8 cellular contexts compared by ENCODE assay signal in the genomic region with DNA sequence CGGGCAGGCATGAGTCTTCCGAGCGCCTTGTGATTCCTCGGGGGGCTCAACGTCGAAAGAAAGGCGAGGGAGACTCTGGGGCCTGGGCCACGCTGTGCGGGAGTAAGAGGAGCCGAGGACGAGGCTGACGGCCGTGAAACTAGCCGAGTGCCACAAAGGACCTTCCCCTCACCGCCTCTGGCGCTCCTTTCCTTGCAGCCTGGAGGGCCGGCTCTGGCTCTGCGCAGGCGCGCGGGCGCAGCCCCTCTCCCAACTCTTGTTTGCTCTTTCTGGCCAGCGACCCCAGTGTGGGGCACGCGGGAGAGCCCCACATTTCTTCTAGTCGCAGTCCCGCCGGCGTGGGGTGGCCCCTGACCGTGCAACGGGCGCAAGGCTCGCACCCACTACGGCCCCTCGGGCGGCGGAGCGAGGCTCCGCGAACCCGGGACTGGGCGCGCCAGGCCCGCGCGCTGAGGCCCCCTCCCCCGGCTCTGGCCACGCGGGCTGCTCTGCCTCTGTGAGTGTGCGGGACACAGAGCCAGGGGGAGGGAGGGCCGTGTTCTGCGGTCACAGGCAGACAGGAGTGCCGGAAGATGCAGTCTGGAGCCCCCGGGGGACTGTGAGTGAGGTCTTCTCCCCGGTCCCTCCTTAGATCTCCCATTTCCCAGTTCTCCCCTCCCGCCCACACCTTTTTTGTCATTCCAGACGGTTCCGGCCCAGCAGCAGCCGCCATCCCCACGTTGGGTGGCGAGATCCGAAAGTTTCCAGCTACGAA. TPM values are rescaled to one million over a fixed set of nuclear protein-coding genes. Genes with fewer than 3 reads are reported as not detected.
DNase-seq lines count a peak whose midpoint lies in the region; ATAC-seq and TF ChIP-seq lines count a peak whose summit lies in the region.

No MANE protein-coding gene starts in this region.

- POLR2A ChIA-PET in IMR-90 (lab: Charles Lee; ENCODE audit: unreplicated experiment), result interaction anchor here (0.6 to 1.4 kb wide), 2 partner anchors 21 to 69 kb away, joined by 3 read pairs; partner anchors contain the start of gene PHF5A

- in situ Hi-C loops in IMR-90 (cut with MboI; ENCODE audit: low sequenced_read_pairs), result no loop called here

- H3K27ac ChIP-seq in IMR-90 (ENCODE audit: insufficient read depth, low read length), result peak overlapping the region; percentile 86
- peak overlapping the region; percentile 96 for H3K27ac ChIP-seq in neural progenitor cell
- H3K27ac ChIP-seq in testis, result peak overlapping the region; percentile 96 to 97

- dilution Hi-C loops in IMR-90 (cut with HindIII; ENCODE audit: low sequenced_read_pairs, unreplicated experiment), result no loop called here

- H3K56ac ChIP-seq in IMR-90 (ENCODE audit: extremely low read depth, insufficient read depth, low read length), result peak overlapping the region; percentile 93

- H4K20me1 ChIP-seq in IMR-90 (ENCODE audit: insufficient read depth, low read length) (peaks cover 28% of the 10 kb centered on the region), neural progenitor cell (ENCODE audit: low read depth) (peaks cover 31% of the 10 kb centered on the region)

- H3F3A ChIP-seq in neural progenitor cell (ENCODE audit: low read depth), result peaks cover 41% of the 10 kb centered on the region

- TF ChIP-seq RAD21 in IMR-90 (IDR thresholded peaks at IDR 0.05; ENCODE audit: low read length), result no peak

- H2AFZ ChIP-seq in IMR-90 (replicated peaks; ENCODE audit: low read length, poor library complexity) (peak overlapping the region; percentile 90), neural progenitor cell (replicated peaks) (no peak overlapping the region)

- H3K4ac ChIP-seq in IMR-90 (ENCODE audit: low read depth, low read length), result peak overlapping the region; percentile 93

- H2AK5ac ChIP-seq in IMR-90 (ENCODE audit: low read depth, low read length), result peak overlapping the region; percentile 96

- CTCF ChIA-PET in IMR-90 (lab: Yijun Ruan, JAX), result interaction anchor here (0.9 to 1.0 kb wide), 2 partner anchors 44 kb away, joined by 3 read pairs; no protein-coding TSS in a partner anchor

- peaks cover 60% of the 10 kb centered on the region for H3K79me2 ChIP-seq in neural progenitor cell (ENCODE audit: low read depth)

- H3K36me3 ChIP-seq in IMR-90 (ENCODE audit: control insufficient read depth, insufficient read depth, low read length) (peaks cover 5% of the 10 kb centered on the region), neural progenitor cell (no peaks in the 10 kb centered on the region), testis (ENCODE audit: low read depth, missing control alignments) (no peaks in the 10 kb centered on the region)

- H3K79me1 ChIP-seq in IMR-90 (ENCODE audit: low read depth in 1 of 2, low read length in 2 of 2), result peaks cover 9 to 29% of the 10 kb centered on the region in 2 experiments; a peak in 3 of 4 replicates

- H4K8ac ChIP-seq in IMR-90 (ENCODE audit: low read depth in 2 of 2, low read length in 2 of 2), result peak overlapping the region; percentile 72 to 78

- H4K91ac ChIP-seq in IMR-90 (ENCODE audit: insufficient read depth, low read depth, low read length), result peak overlapping the region; percentile 90

- ATAC-seq in IMR-90 (ENCODE audit: low read depth) (peak; percentile 16), GM19395 (IDR thresholded peaks at IDR 0.05; ENCODE audit: unreplicated experiment) (no peak)

- H4K5ac ChIP-seq in IMR-90 (ENCODE audit: low read depth, low read length), result peak overlapping the region; percentile 56

- TF ChIP-seq POLR2A in IMR-90 (IDR thresholded peaks at IDR 0.05; ENCODE audit: low read depth, low read length) (0 out of 2 replicates have a peak, but pooled peaks have one; percentile 47), testis (IDR thresholded peaks at IDR 0.05) (no peak)

- H3K4me1 ChIP-seq in IMR-90 (ENCODE audit: control insufficient read depth, insufficient read depth, low read length) (peaks cover 3% of the 10 kb centered on the region), neural progenitor cell (peaks cover 3% of the 10 kb centered on the region), testis (peaks cover 17% of the 10 kb centered on the region)

- H3K9me3 ChIP-seq in IMR-90 (ENCODE audit: control insufficient read depth, insufficient read depth, low read length) (no peaks in the 10 kb centered on the region), neural progenitor cell (ENCODE audit: low read depth) (no peaks in the 10 kb centered on the region), testis (no peaks in the 10 kb centered on the region)

- peak overlapping the region; percentile 75 for H3K9ac ChIP-seq in IMR-90 (ENCODE audit: low read depth, low read length)
- peak overlapping the region; percentile 67 for H3K9ac ChIP-seq in neural progenitor cell

- peaks cover 9% of the 10 kb centered on the region for H3K9me1 ChIP-seq in IMR-90 (ENCODE audit: insufficient read depth, low read length)

- H3K4me3 ChIP-seq in IMR-90 (ENCODE audit: insufficient read depth, low read depth, low read length) (peak overlapping the region; percentile 97), foreskin fibroblast (ENCODE audit: low read depth in 1 of 2, low read length in 2 of 2) (peak overlapping the region; percentile 99), neural progenitor cell (peak overlapping the region; percentile 96), testis (peak overlapping the region; percentile 94 to 96)

- H3K4me2 ChIP-seq in IMR-90 (ENCODE audit: low read depth, low read length) (peak overlapping the region; percentile 88), neural progenitor cell (peak overlapping the region; percentile 81)

- H3K4me1 Mint-ChIP-seq in neural progenitor cell, result peaks cover 27% of the 10 kb centered on the region

- intact Hi-C loops in IMR-90 (cut with micrococcal nuclease), result loop anchor here (2.0 kb wide), 2 partner anchors 67 to 69 kb away; partner anchors contain the start of gene TEF
- intact Hi-C loops in testis (cut with DNase I; ENCODE audit: low total_unique reads), result no loop called here

- TF ChIP-seq CTCF in IMR-90 (conservative IDR thresholded peaks at IDR 0.05; ENCODE audit: low read depth, low read length) (no peak), foreskin fibroblast (IDR thresholded peaks at IDR 0.05; ENCODE audit: low read depth, low read length) (no peak), neural progenitor cell (IDR thresholded peaks at IDR 0.05) (no peak), testis (IDR thresholded peaks at IDR 0.05) (no peak)

- BruUV-seq in IMR-90 (replicated peaks; lab: Mats Ljungman, UMichigan), result no TSS peak

- H3K36me3 Mint-ChIP-seq in neural progenitor cell, result peaks cover 6% of the 10 kb centered on the region

- DNase-seq in COLO668 (lab: John Stamatoyannopoulos, UW; ENCODE audit: unreplicated experiment) (peak; percentile 78), IMR-90 (peak; percentile 50), RPMI7951 (ENCODE audit: low read depth) (peak; percentile 66), activated gamma-delta T cell (lab: John Stamatoyannopoulos, UW) (peak; percentile 36), foreskin fibroblast (peak; percentile 45 to 79), neural progenitor cell (ENCODE audit: low spot score) (peak; percentile 90), testis (peak; percentile 75)

- peak overlapping the region; percentile 99 for H3K27ac Mint-ChIP-seq in neural progenitor cell

- H2BK20ac ChIP-seq in IMR-90 (ENCODE audit: low read depth, low read length), result peak overlapping the region; percentile 18

- 1% methylated on average over 18 of the region's 63 CpGs; no CpG with 5 or more reads in 1 of the 2 experiments for WGBS in IMR-90 (ENCODE audit: extremely low coverage in 2 of 2, insufficient read length in 1 of 2), 2 experiments
- 0 to 1% methylated on average over 28 to 60 of the region's 63 CpGs for WGBS in testis, 2 donors

- H3K9me3 Mint-ChIP-seq in neural progenitor cell, result no peaks in the 10 kb centered on the region

- peak overlapping the region; percentile 75 for H2BK5ac ChIP-seq in IMR-90 (ENCODE audit: low read depth, low read length, poor library complexity, severe bottlenecking)

- peak overlapping the region; percentile 100 for H3K4me3 Mint-ChIP-seq in neural progenitor cell

- peak overlapping the region; percentile 28; the same call in 1 of the 3 replicates for H2BK15ac ChIP-seq in IMR-90 (ENCODE audit: low read depth, low read length)

- H2BK120ac ChIP-seq in IMR-90 (ENCODE audit: low read depth, low read length), result peak overlapping the region; percentile 65

- H3K27me3 ChIP-seq in IMR-90 (ENCODE audit: control insufficient read depth, insufficient read depth, low read length), result no peaks in the 10 kb centered on the region
- no peaks in the 10 kb centered on the region for H3K27me3 ChIP-seq in neural progenitor cell
- no peaks in the 10 kb centered on the region for H3K27me3 ChIP-seq in testis

- peak overlapping the region; percentile 88 for H3K14ac ChIP-seq in IMR-90 (replicated peaks; ENCODE audit: low read depth, low read length)

- H2AK9ac ChIP-seq in IMR-90 (replicated peaks; ENCODE audit: low read depth, low read length, poor library complexity), result peak overlapping the region; percentile 99

- H3K27me3 Mint-ChIP-seq in neural progenitor cell (ENCODE audit: insufficient read depth, low read depth), result peaks cover 10% of the 10 kb centered on the region

- H3K23ac ChIP-seq in IMR-90 (ENCODE audit: low read depth, low read length), result peak overlapping the region; percentile 97

- peak overlapping the region; percentile 75 for H3K18ac ChIP-seq in IMR-90 (ENCODE audit: low read depth, low read length)

RNA-seq across cellular contexts. Expression of gene TOB2, which starts 1.0 kb away (rescaled TPM):
- 16.9 and 17.4 TPM in 2 replicates for total RNA-seq in IMR-90 (2012; rRNA removed)
- polyA plus RNA-seq in IMR-90 (2012; rRNA removed), result 23.3 and 24.2 TPM in 2 replicates
- 16.0 and 24.3 TPM in 2 replicates for polyA plus RNA-seq in IMR-90 (2012; cell fraction: cytosol; rRNA removed)
- 16.4 and 23.4 TPM in 2 replicates for polyA plus RNA-seq in IMR-90 (2012; cell fraction: nucleus; rRNA removed; ENCODE audit: low replicate concordance)
- total RNA-seq in RPMI7951 (2014; rRNA removed; shearing (Covaris generic)), result 11.5 and 14.2 TPM in 2 replicates
- total RNA-seq in neural progenitor cell (ENCODE audit: low replicate concordance), result 23.4 and 37.7 TPM in 2 replicates
- 10 to 100 TPM; 35.4 to 41.7 TPM for total RNA-seq in testis
- polyA plus RNA-seq in testis (ENCODE audit: insufficient read depth, low read depth, low replicate concordance), result 32.7 TPM

RNA-seq across cellular contexts. Expression of gene PHF5A, which starts 20.9 kb away (rescaled TPM):
- 50.9 and 76.1 TPM in 2 replicates for total RNA-seq in IMR-90 (2012; rRNA removed)
- polyA plus RNA-seq in IMR-90 (2012; rRNA removed), result 49.1 and 54.9 TPM in 2 replicates
- polyA plus RNA-seq in IMR-90 (2012; cell fraction: cytosol; rRNA removed), result 14.7 and 25.4 TPM in 2 replicates
- polyA plus RNA-seq in IMR-90 (2012; cell fraction: nucleus; rRNA removed; ENCODE audit: low replicate concordance), result 14.0 and 14.6 TPM in 2 replicates
- total RNA-seq in RPMI7951 (2014; rRNA removed; shearing (Covaris generic)), result 55.6 and 59.7 TPM in 2 replicates
- total RNA-seq in neural progenitor cell (ENCODE audit: low replicate concordance), result 106 and 114 TPM in 2 replicates
- 10 to 100 TPM; 33.7 to 35.1 TPM for total RNA-seq in testis
- 42.8 TPM for polyA plus RNA-seq in testis (ENCODE audit: insufficient read depth, low read depth, low replicate concordance)

RNA-seq across cellular contexts. Expression of gene ACO2, which starts 21.3 kb away (rescaled TPM):
- total RNA-seq in IMR-90 (2012; rRNA removed), result 65.3 and 71.3 TPM in 2 replicates
- 69.5 and 72.9 TPM in 2 replicates for polyA plus RNA-seq in IMR-90 (2012; rRNA removed)
- polyA plus RNA-seq in IMR-90 (2012; cell fraction: cytosol; rRNA removed), result 55.7 and 81.0 TPM in 2 replicates
- 43.2 and 73.9 TPM in 2 replicates for polyA plus RNA-seq in IMR-90 (2012; cell fraction: nucleus; rRNA removed; ENCODE audit: low replicate concordance)
- total RNA-seq in RPMI7951 (2014; rRNA removed; shearing (Covaris generic)), result 38.5 and 43.7 TPM in 2 replicates
- 36.6 and 61.8 TPM in 2 replicates for total RNA-seq in neural progenitor cell (ENCODE audit: low replicate concordance)
- total RNA-seq in testis, result 100 to 1,000 TPM; 133 to 178 TPM
- polyA plus RNA-seq in testis (ENCODE audit: insufficient read depth, low read depth, low replicate concordance), result 113 TPM

Comparison
In these comparisons a context has a peak if more than half of its experiments do, and no peak if none do; other contexts are left out.
1. DNase-seq: peak in every context shown above with its lines; median percentile 90 in neural progenitor cell; 78 in COLO668; 75 in testis; 66 in RPMI7951; 62 in foreskin fibroblast; 50 in IMR-90; 36 in activated gamma-delta T cell.